In genomic region chr10:62045765-62046521, GRCh38 we compare ENCODE assay signal across 8 cellular contexts.
A peak's percentile ranks its signal among the peaks of the same experiment; 100 is the strongest.
DNase-seq lines count a peak whose midpoint lies in the region; TF ChIP-seq lines count a peak whose summit lies in the region.

No MANE protein-coding gene starts in this region.

- H4K20me1 ChIP-seq in DOHH2 (ENCODE audit: control insufficient read depth, insufficient read depth, low read depth, low read length) (no peaks in the 10 kb centered on the region), mammary epithelial cell (ENCODE audit: insufficient read depth, low read length) (no peaks in the 10 kb centered on the region)

- dilution Hi-C loops in mammary epithelial cell (cut with HindIII; ENCODE audit: low sequenced_read_pairs), result no loop called here

- intact Hi-C loops in mammary epithelial cell (cut with micrococcal nuclease), result loop anchor here (10.0 kb wide), 1 partner anchor 339 kb away; no protein-coding TSS in a partner anchor

- H3K4me1 ChIP-seq in DOHH2 (ENCODE audit: control insufficient read depth, low read length) (peaks cover 99% of the 10 kb centered on the region), mammary epithelial cell (ENCODE audit: insufficient read depth, low read length) (peaks cover 61% of the 10 kb centered on the region), urinary bladder (ENCODE audit: insufficient read depth) (peaks cover 3% of the 10 kb centered on the region)

- WGBS in mammary epithelial cell (ENCODE audit: low coverage, missing lambda C conversion rate), result 66% methylated on average over 10 of the region's 12 CpGs
- 7% methylated on average over 12 of the region's 12 CpGs for WGBS in urinary bladder

- H3K36me3 ChIP-seq in DOHH2 (ENCODE audit: control insufficient read depth, low read length) (peaks cover 4% of the 10 kb centered on the region; the same call in 1 of the 2 replicates), mammary epithelial cell (ENCODE audit: insufficient read depth, low read length) (no peaks in the 10 kb centered on the region), urinary bladder (ENCODE audit: insufficient read depth) (no peaks in the 10 kb centered on the region)

- no peaks in the 10 kb centered on the region for H3K9me2 ChIP-seq in DOHH2 (replicated peaks; ENCODE audit: control insufficient read depth, low read length)

- H3K4me3 ChIP-seq in DOHH2 (ENCODE audit: low read length), result peak overlapping the region; percentile 55
- H3K4me3 ChIP-seq in mammary epithelial cell (replicated peaks in 1 of 3; ENCODE audit: insufficient read depth in 1 of 3, low read depth in 2 of 3, low read length in 3 of 3), result no peak overlapping the region
- no peak overlapping the region for H3K4me3 ChIP-seq in urinary bladder (ENCODE audit: low read depth, low read length)

- H3K27me3 ChIP-seq in DOHH2 (ENCODE audit: control insufficient read depth, low read length) (no peaks in the 10 kb centered on the region), mammary epithelial cell (ENCODE audit: insufficient read depth, low read length) (no peaks in the 10 kb centered on the region)

- no TSS peak for BruUV-seq in mammary epithelial cell (replicated peaks; lab: Mats Ljungman, UMichigan)

- H3K79me2 ChIP-seq in DOHH2 (ENCODE audit: control insufficient read depth, low read length) (peaks cover 57% of the 10 kb centered on the region), mammary epithelial cell (ENCODE audit: insufficient read depth, low read length) (peaks cover 7% of the 10 kb centered on the region)

- peaks cover 20% of the 10 kb centered on the region for H3F3A ChIP-seq in DOHH2 (ENCODE audit: control insufficient read depth, insufficient read depth)

- DNase-seq in NAMALWA (ENCODE audit: low spot score) (peak; percentile 59), mammary epithelial cell (no peak), medulla oblongata (ENCODE audit: extremely low spot score) (peak; percentile 54), cortex of kidney (lab: John Stamatoyannopoulos, UW) (no peak), NCI-H345 (lab: John Stamatoyannopoulos, UW) (no peak), NCI-H774 (lab: John Stamatoyannopoulos, UW) (no peak)

- H3K9me3 ChIP-seq in DOHH2 (ENCODE audit: control insufficient read depth, insufficient read depth, low read length) (no peaks in the 10 kb centered on the region), mammary epithelial cell (replicated peaks; ENCODE audit: insufficient read depth, low read length) (no peaks in the 10 kb centered on the region)

- H3K9ac ChIP-seq in mammary epithelial cell (ENCODE audit: insufficient read depth, low read length), result no peak overlapping the region

- H3K4me2 ChIP-seq in DOHH2 (ENCODE audit: low read length), result peak overlapping the region; percentile 72
- peak overlapping the region; percentile 47 for H3K4me2 ChIP-seq in mammary epithelial cell (ENCODE audit: insufficient read depth, low read depth, low read length)

- CTCF ChIA-PET in mammary epithelial cell (lab: Charles Lee; ENCODE audit: low non-redundant PET), result interaction anchor here (0.6 kb wide), 1 partner anchor 140 kb away, joined by 4 read pairs; no protein-coding TSS in a partner anchor

- in situ Hi-C loops in mammary epithelial cell (cut with MboI; ENCODE audit: low sequenced_read_pairs in 2 of 2), result loop anchor here (25.0 kb wide), 1 partner anchor 341 kb away; no protein-coding TSS in a partner anchor

- peak overlapping the region; percentile 70 for H3K27ac ChIP-seq in DOHH2 (ENCODE audit: low read depth, low read length)
- H3K27ac ChIP-seq in mammary epithelial cell (ENCODE audit: insufficient read depth, low read depth, low read length), result no peak overlapping the region
- H3K27ac ChIP-seq in urinary bladder (ENCODE audit: low read depth), result peak overlapping the region; percentile 71

- TF ChIP-seq CTCF in DOHH2 (IDR thresholded peaks at IDR 0.05; ENCODE audit: low read depth, low read length, poor library complexity, severe bottlenecking), result no peak
- TF ChIP-seq CTCF in mammary epithelial cell (conservative IDR thresholded peaks at IDR 0.05 in 1 of 2, IDR thresholded peaks at IDR 0.05 in 1 of 2; ENCODE audit: extremely low read depth in 1 of 2, insufficient read depth in 1 of 2, low read depth in 1 of 2, low read length in 2 of 2), result no peak

- no peak overlapping the region for H2AFZ ChIP-seq in mammary epithelial cell (ENCODE audit: low read depth, low read length)

Comparison
In these comparisons a context has a peak if more than half of its experiments do, and no peak if none do; other contexts are left out.
1. DNase-seq: peak in NAMALWA (single experiment) and medulla oblongata (single experiment); none in mammary epithelial cell (single experiment), cortex of kidney (single experiment), NCI-H345 (single experiment) and NCI-H774 (single experiment).